24 cellular contexts compared by ENCODE assay signal in genomic region chr10:21506351-21506750, GRCh38. TPM values are rescaled to one million over a fixed set of nuclear protein-coding genes. Genes with fewer than 3 reads are reported as not detected.
A peak's percentile ranks its signal among the peaks of the same experiment; 100 is the strongest.
DNase-seq lines count a peak whose midpoint lies in the region; ATAC-seq, FAIRE-seq and TF ChIP-seq lines count a peak whose summit lies in the region.
"Had no signal": no experiment of that assay in that cellular context is flagged by ENCODE, and none has a peak within 500 bp of the region (broad histone marks: within the 10 kb centered on the region; RNA-seq: fewer than 3 reads in every experiment).

No MANE protein-coding gene starts in this region.

- H3K27me3 ChIP-seq in astrocyte (ENCODE audit: insufficient read depth, low read length) (no peaks in the 10 kb centered on the region), right lobe of liver (no peaks in the 10 kb centered on the region), smooth muscle cell (ENCODE audit: low read depth) (no peaks in the 10 kb centered on the region)
- H3K27me3 ChIP-seq: BE2C, right atrium auricular region, vagina had no signal

- no peaks in the 10 kb centered on the region for H3K9me3 Mint-ChIP-seq in astrocyte (ENCODE audit: unreplicated experiment)
- no peaks in the 10 kb centered on the region for H3K9me3 Mint-ChIP-seq in activated T-helper 1 cell treated with anti-CD3 and anti-CD28 coated beads, Interleukin-12 subunit alpha, Interleukin-12 subunit beta, Interleukin-2, Interleukin-4 antibody, amounts not matched to agents 30 ng/mL and 10 ng/mL and 1 ng/mL, durations not matched to agents 14 hours and 24 hours and 36 hours
- H3K9me3 Mint-ChIP-seq in activated T-cell treated with anti-CD3 and anti-CD28 coated beads, Interleukin-2, amount 50 U/mL, for 24 hours: no peaks in the 10 kb centered on the region
- H3K9me3 Mint-ChIP-seq: HFFc6, IgD-negative memory B cell had no signal

- H3K4me3 ChIP-seq in astrocyte (ENCODE audit: insufficient read depth, low read depth, low read length) (no peak overlapping the region), right lobe of liver (peak overlapping the region in 1 of 3 donors; percentile 2), smooth muscle cell (no peak overlapping the region)
- H3K4me3 ChIP-seq: right atrium auricular region, vagina had no signal

- H3K79me2 ChIP-seq in astrocyte (ENCODE audit: insufficient read depth, low read length) (no peaks in the 10 kb centered on the region), smooth muscle cell (ENCODE audit: low read depth) (peaks cover 26% of the 10 kb centered on the region)

- intact Hi-C loops in right lobe of liver (cut with DNase I): no loop called here
- intact Hi-C loops in activated T-helper 1 cell treated with anti-CD3 and anti-CD28 coated beads, Interleukin-12 subunit alpha, Interleukin-12 subunit beta, Interleukin-2, Interleukin-4 antibody, amounts not matched to agents 30 ng/mL and 10 ng/mL and 1 ng/mL, durations not matched to agents 14 hours and 24 hours and 36 hours (cut with micrococcal nuclease): no loop called here

- H3K36me3 Mint-ChIP-seq in astrocyte (ENCODE audit: low read depth, unreplicated experiment): no peaks in the 10 kb centered on the region
- no peaks in the 10 kb centered on the region for H3K36me3 Mint-ChIP-seq in activated T-helper 1 cell treated with anti-CD3 and anti-CD28 coated beads, Interleukin-12 subunit alpha, Interleukin-12 subunit beta, Interleukin-2, Interleukin-4 antibody, amounts not matched to agents 30 ng/mL and 10 ng/mL and 1 ng/mL, durations not matched to agents 14 hours and 24 hours and 36 hours (ENCODE audit: low read depth)
- H3K36me3 Mint-ChIP-seq in activated T-cell treated with anti-CD3 and anti-CD28 coated beads, Interleukin-2, amount 50 U/mL, for 24 hours (ENCODE audit: low read depth): no peaks in the 10 kb centered on the region
- H3K36me3 Mint-ChIP-seq: IgD-negative memory B cell had no signal

- H2AFZ ChIP-seq in astrocyte (ENCODE audit: low read depth, low read length): no peak overlapping the region
- H2AFZ ChIP-seq in smooth muscle cell (ENCODE audit: low read depth): peak overlapping the region; percentile 91

- TF ChIP-seq CTCF in astrocyte (IDR thresholded peaks at IDR 0.05; ENCODE audit: insufficient read depth, low read depth, low read length): no peak
- no peak for TF ChIP-seq CTCF in right lobe of liver (IDR thresholded peaks at IDR 0.05)
- TF ChIP-seq CTCF in smooth muscle cell (IDR thresholded peaks at IDR 0.05; ENCODE audit: borderline replicate concordance, insufficient read depth, poor library complexity, severe bottlenecking): no peak

- no peak for FAIRE-seq in astrocyte (lab: Jason Lieb, UNC)
- FAIRE-seq: RCC 7860 had no signal

- 20% methylated on average over 3 of the region's 3 CpGs for WGBS in right lobe of liver (ENCODE audit: insufficient coverage, low coverage, low lambda C conversion rate, missing lambda C conversion rate)
- WGBS in smooth muscle cell (ENCODE audit: low lambda C conversion rate): 14% methylated on average over 3 of the region's 3 CpGs

- peaks cover 42% of the 10 kb centered on the region for H3K4me1 Mint-ChIP-seq in astrocyte (ENCODE audit: low read depth, unreplicated experiment)
- H3K4me1 Mint-ChIP-seq in activated T-helper 1 cell treated with anti-CD3 and anti-CD28 coated beads, Interleukin-12 subunit alpha, Interleukin-12 subunit beta, Interleukin-2, Interleukin-4 antibody, amounts not matched to agents 30 ng/mL and 10 ng/mL and 1 ng/mL, durations not matched to agents 14 hours and 24 hours and 36 hours (ENCODE audit: low read depth): no peaks in the 10 kb centered on the region
- no peaks in the 10 kb centered on the region for H3K4me1 Mint-ChIP-seq in activated T-cell treated with anti-CD3 and anti-CD28 coated beads, Interleukin-2, amount 50 U/mL, for 24 hours (ENCODE audit: low read depth)

- H4K20me1 ChIP-seq in astrocyte (ENCODE audit: insufficient read depth, low read length) (no peaks in the 10 kb centered on the region), smooth muscle cell (ENCODE audit: low read depth) (no peaks in the 10 kb centered on the region)

- no peak overlapping the region for H3K4me3 Mint-ChIP-seq in astrocyte (ENCODE audit: unreplicated experiment)
- no peak overlapping the region for H3K4me3 Mint-ChIP-seq in activated T-helper 1 cell treated with anti-CD3 and anti-CD28 coated beads, Interleukin-12 subunit alpha, Interleukin-12 subunit beta, Interleukin-2, Interleukin-4 antibody, amounts not matched to agents 30 ng/mL and 10 ng/mL and 1 ng/mL, durations not matched to agents 14 hours and 24 hours and 36 hours
- no peak overlapping the region for H3K4me3 Mint-ChIP-seq in activated T-cell treated with anti-CD3 and anti-CD28 coated beads, Interleukin-2, amount 50 U/mL, for 24 hours
- H3K4me3 Mint-ChIP-seq: HFFc6, IgD-negative memory B cell had no signal

- peak overlapping the region; percentile 44 for H3K27ac Mint-ChIP-seq in astrocyte (ENCODE audit: unreplicated experiment)
- no peak overlapping the region for H3K27ac Mint-ChIP-seq in activated T-helper 1 cell treated with anti-CD3 and anti-CD28 coated beads, Interleukin-12 subunit alpha, Interleukin-12 subunit beta, Interleukin-2, Interleukin-4 antibody, amounts not matched to agents 30 ng/mL and 10 ng/mL and 1 ng/mL, durations not matched to agents 14 hours and 24 hours and 36 hours
- no peak overlapping the region for H3K27ac Mint-ChIP-seq in activated T-cell treated with anti-CD3 and anti-CD28 coated beads, Interleukin-2, amount 50 U/mL, for 24 hours
- H3K27ac Mint-ChIP-seq: HFFc6, IgD-negative memory B cell had no signal

- no peak for TF ChIP-seq POLR2A in right lobe of liver (IDR thresholded peaks at IDR 0.05)

- H3K27me3 Mint-ChIP-seq in astrocyte (ENCODE audit: low read depth, unreplicated experiment): no peaks in the 10 kb centered on the region
- H3K27me3 Mint-ChIP-seq in activated T-helper 1 cell treated with anti-CD3 and anti-CD28 coated beads, Interleukin-12 subunit alpha, Interleukin-12 subunit beta, Interleukin-2, Interleukin-4 antibody, amounts not matched to agents 30 ng/mL and 10 ng/mL and 1 ng/mL, durations not matched to agents 14 hours and 24 hours and 36 hours (ENCODE audit: insufficient read depth): peaks cover 59% of the 10 kb centered on the region
- H3K27me3 Mint-ChIP-seq in activated T-cell treated with anti-CD3 and anti-CD28 coated beads, Interleukin-2, amount 50 U/mL, for 24 hours: peaks cover 53% of the 10 kb centered on the region

- H3K27ac ChIP-seq in astrocyte (ENCODE audit: low read depth, low read length) (no peak overlapping the region), right lobe of liver (peak overlapping the region in 2 of 3 donors; percentile 45 to 60), smooth muscle cell (ENCODE audit: low read depth) (peak overlapping the region; percentile 84)
- H3K27ac ChIP-seq: right atrium auricular region, vagina had no signal

- H3K4me2 ChIP-seq in astrocyte (ENCODE audit: low read length) (no peak overlapping the region), smooth muscle cell (peak overlapping the region; percentile 98)

- peaks cover 16% of the 10 kb centered on the region for H3F3A ChIP-seq in smooth muscle cell (ENCODE audit: low read depth)

- H3K9ac ChIP-seq in astrocyte (ENCODE audit: low read length) (no peak overlapping the region), smooth muscle cell (ENCODE audit: low read depth) (no peak overlapping the region)

- H3K36me3 ChIP-seq in astrocyte (ENCODE audit: insufficient read depth, low read length): no peaks in the 10 kb centered on the region
- H3K36me3 ChIP-seq in right lobe of liver: no peaks in the 10 kb centered on the region
- H3K36me3 ChIP-seq in smooth muscle cell (ENCODE audit: low read depth): no peaks in the 10 kb centered on the region
- H3K36me3 ChIP-seq: BE2C, right atrium auricular region, vagina had no signal

- H3K4me1 ChIP-seq in astrocyte (ENCODE audit: insufficient read depth, low read length) (peaks cover 13% of the 10 kb centered on the region), right lobe of liver (peaks cover 0 to 57% (median 17%) of the 10 kb centered on the region in 4 donors), smooth muscle cell (ENCODE audit: low read depth) (peaks cover 90% of the 10 kb centered on the region)
- H3K4me1 ChIP-seq: BE2C, vagina had no signal

- H3K9me3 ChIP-seq in astrocyte (ENCODE audit: insufficient read depth, low read depth, low read length) (no peaks in the 10 kb centered on the region), right lobe of liver (no peaks in the 10 kb centered on the region), smooth muscle cell (replicated peaks; ENCODE audit: low read depth) (no peaks in the 10 kb centered on the region)
- H3K9me3 ChIP-seq: BE2C, right atrium auricular region, vagina had no signal

- ATAC-seq in right lobe of liver (no peak), HG02885 (IDR thresholded peaks at IDR 0.05; ENCODE audit: poor library complexity, unreplicated experiment) (no peak)

- DNase-seq in NCI-H82 (lab: John Stamatoyannopoulos, UW): peak; percentile 32
- no peak for DNase-seq in NCI-H82 treated with DMSO at 0.1 percent for 48 hours (lab: John Stamatoyannopoulos, UW; ENCODE audit: unreplicated experiment)
- no peak for DNase-seq in astrocyte (ENCODE audit: low read depth)
- no peak for DNase-seq in right lobe of liver
- no peak for DNase-seq in smooth muscle cell (lab: John Stamatoyannopoulos, UW; ENCODE audit: unreplicated experiment)
- no peak for DNase-seq in activated T-helper 1 cell treated with anti-CD3 and anti-CD28 coated beads, Interleukin-12 subunit alpha, Interleukin-12 subunit beta, Interleukin-2, Interleukin-4 antibody, amounts not matched to agents 30 ng/mL and 10 ng/mL and 1 ng/mL, durations not matched to agents 14 hours and 24 hours and 36 hours (ENCODE audit: low spot score)
- no peak for DNase-seq in activated T-cell treated with anti-CD3 and anti-CD28 coated beads, Interleukin-2, amount 50 U/mL, for 24 hours
- DNase-seq: 8988T; activated CD4-positive, alpha-beta T cell treated with anti-CD3 and anti-CD28 coated beads, Interleukin-2, amount 50 U/mL, for 48 hours; amygdala; BE2C; cerebellar nuclear complex; COR-L47; DND-41; effector memory CD4-positive, alpha-beta T cell; HFFc6; NCI-H187; NCI-H774; nucleus accumbens had no signal

RNA-seq across cellular contexts. Expression of gene SKIDA1, which starts 19.1 kb away (rescaled TPM):
- total RNA-seq in astrocyte: 5.9 and 7.8 TPM in 2 replicates
- 1 to 10 TPM in 5 of 6 experiments, under 1 TPM in 1; 0.31 to 3.9 (median 2.1) TPM for total RNA-seq in right lobe of liver
- 1.2 and 1.8 TPM in 2 replicates for total RNA-seq in smooth muscle cell
- 0.50 and 0.53 TPM in 2 replicates for polyA plus RNA-seq in smooth muscle cell
- 0.05 and 0.15 TPM in 2 replicates for total RNA-seq in activated T-helper 1 cell treated with anti-CD3 and anti-CD28 coated beads, Interleukin-12 subunit alpha, Interleukin-12 subunit beta, Interleukin-2, Interleukin-4 antibody, amounts not matched to agents 30 ng/mL and 10 ng/mL and 1 ng/mL, durations not matched to agents 14 hours and 24 hours and 36 hours
- polyA plus RNA-seq: IgD-negative memory B cell had no signal

RNA-seq across cellular contexts. Expression of gene MLLT10, which starts 27.7 kb away (rescaled TPM):
- total RNA-seq in astrocyte (33.7 and 46.9 TPM in 2 replicates), right lobe of liver (10 to 100 TPM; 15.8 to 49.4 (median 20.1) TPM), smooth muscle cell (43.6 and 44.6 TPM in 2 replicates)
- 6.8 and 10.8 TPM in 2 replicates for polyA plus RNA-seq in smooth muscle cell
- total RNA-seq in activated T-helper 1 cell treated with anti-CD3 and anti-CD28 coated beads, Interleukin-12 subunit alpha, Interleukin-12 subunit beta, Interleukin-2, Interleukin-4 antibody, amounts not matched to agents 30 ng/mL and 10 ng/mL and 1 ng/mL, durations not matched to agents 14 hours and 24 hours and 36 hours: 40.9 and 43.1 TPM in 2 replicates
